8 cellular contexts compared by ENCODE assay signal in the genomic region with DNA sequence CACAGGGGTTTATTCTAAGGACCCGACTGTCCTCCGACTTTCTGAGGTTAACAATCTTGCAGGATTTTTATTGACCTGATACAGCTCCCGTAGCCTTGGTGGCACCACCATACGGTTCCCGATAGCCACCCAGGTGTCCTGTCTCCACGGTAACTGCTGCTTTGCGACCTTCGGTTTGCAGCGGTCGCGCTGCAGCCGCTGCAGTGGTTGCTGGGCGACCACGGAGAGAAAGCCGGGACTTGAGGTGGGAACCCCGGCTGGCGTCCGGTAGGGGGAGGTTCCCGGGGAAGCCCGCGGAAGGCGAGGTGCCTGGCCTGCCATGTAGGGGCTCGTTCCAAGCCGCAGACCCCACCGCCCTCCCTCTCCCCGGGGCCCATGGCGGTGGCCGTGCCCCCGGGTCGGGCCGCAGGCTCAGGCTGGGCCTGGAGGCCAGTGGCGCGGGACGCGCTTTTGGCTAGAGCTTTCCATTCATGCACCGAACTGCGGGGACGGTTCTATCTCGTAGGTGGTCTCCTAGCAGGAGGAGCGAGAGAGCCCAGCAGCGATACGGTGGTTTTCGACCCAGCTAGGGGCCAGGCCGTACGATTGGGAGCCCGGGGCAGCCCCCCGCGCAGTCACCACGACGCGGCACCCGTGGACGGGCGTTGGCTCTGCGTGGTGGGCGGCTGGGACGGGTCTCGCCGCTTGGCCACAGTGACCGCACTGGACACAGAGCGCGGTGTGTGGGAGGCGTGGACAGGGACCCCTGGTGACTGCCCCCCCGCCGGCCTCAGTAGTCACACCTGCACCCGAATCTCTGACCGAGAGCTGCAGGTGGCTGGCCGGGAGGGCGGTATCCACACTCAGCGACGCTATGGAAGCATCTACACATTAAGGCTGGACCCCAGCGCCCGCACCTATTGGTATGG. TPM values are rescaled to one million over a fixed set of nuclear protein-coding genes. Genes with fewer than 3 reads are reported as not detected.
DNase-seq lines count a peak whose midpoint lies in the region; ATAC-seq and TF ChIP-seq lines count a peak whose summit lies in the region.

A gene with protein sequence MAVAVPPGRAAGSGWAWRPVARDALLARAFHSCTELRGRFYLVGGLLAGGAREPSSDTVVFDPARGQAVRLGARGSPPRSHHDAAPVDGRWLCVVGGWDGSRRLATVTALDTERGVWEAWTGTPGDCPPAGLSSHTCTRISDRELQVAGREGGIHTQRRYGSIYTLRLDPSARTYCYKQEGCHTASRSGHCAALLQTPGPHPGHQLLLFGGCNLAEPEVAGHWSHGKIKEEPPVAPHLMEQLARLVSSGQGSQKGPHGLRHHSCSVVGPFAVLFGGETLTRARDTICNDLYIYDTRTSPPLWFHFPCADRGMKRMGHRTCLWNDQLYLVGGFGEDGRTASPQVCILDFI (plus strand): TSS at position 201 of the 908 bp plus-strand sequence. CDS start 175 bp downstream, at position 376.

- peak; percentile 68 for ATAC-seq in HG03139 (IDR thresholded peaks at IDR 0.05; ENCODE audit: unreplicated experiment)
- ATAC-seq in naive thymus-derived CD8-positive, alpha-beta T cell, result peak; percentile 71 to 78

- POLR2A ChIA-PET in naive thymus-derived CD8-positive, alpha-beta T cell (lab: Charles Lee), result interaction anchor here (0.6 to 8.7 kb wide), 23 partner anchors 14 to 330 kb away, joined by 3 to 119 read pairs (median 4); a partner anchor contains a TSS

- intact Hi-C loops in activated T-helper 2 cell treated with anti-CD3 and anti-CD28 coated beads, Interferon-gamma antibody, Interleukin-2, Interleukin-4, amounts not matched to agents 10 μg/mL and 5 μg/mL and 100 μg/mL, durations not matched to agents 14 hours and 24 hours and 36 hours (cut with micrococcal nuclease), result loop anchor here (1.0 to 10.0 kb wide), 2 partner anchors 55 to 264 kb away; a partner anchor contains a TSS

- TF ChIP-seq POLR2A in GM18951 (IDR thresholded peaks at IDR 0.05; ENCODE audit: extremely low read depth, insufficient read depth, insufficient read length), result peak; percentile 47

- DNase-seq in AG08395 (ENCODE audit: low spot score) (peak; percentile 86), NCI-H774 (lab: John Stamatoyannopoulos, UW) (peak; percentile 87), fibroblast of mammary gland (ENCODE audit: low read depth) (peak; percentile 66)
- DNase-seq in activated T-helper 2 cell treated with anti-CD3 and anti-CD28 coated beads, Interferon-gamma antibody, Interleukin-2, Interleukin-4, amounts not matched to agents 10 μg/mL and 5 μg/mL and 100 μg/mL, durations not matched to agents 14 hours and 24 hours and 36 hours (ENCODE audit: low spot score), result peak; percentile 63
- DNase-seq in naive thymus-derived CD8-positive, alpha-beta T cell, result peak; percentile 33 to 79 (median 60)

- no peaks in the 10 kb centered on the region for H3K27me3 Mint-ChIP-seq in activated T-helper 2 cell treated with anti-CD3 and anti-CD28 coated beads, Interferon-gamma antibody, Interleukin-2, Interleukin-4, amounts not matched to agents 10 μg/mL and 5 μg/mL and 100 μg/mL, durations not matched to agents 14 hours and 24 hours and 36 hours (ENCODE audit: low read depth)
- H3K27me3 Mint-ChIP-seq in naive thymus-derived CD8-positive, alpha-beta T cell, result peaks cover 0 to 4% (median 0%) of the 10 kb centered on the region in 5 donors
- no peaks in the 10 kb centered on the region for H3K27me3 Mint-ChIP-seq in stimulated activated naive CD8-positive, alpha-beta T cell treated with anti-CD3 and anti-CD28 coated beads, Interleukin-15, Interleukin-2, amounts not matched to agents 100 ng/mL and 50 ng/mL, for 24 hours

- no peaks in the 10 kb centered on the region for H3K9me3 Mint-ChIP-seq in activated T-helper 2 cell treated with anti-CD3 and anti-CD28 coated beads, Interferon-gamma antibody, Interleukin-2, Interleukin-4, amounts not matched to agents 10 μg/mL and 5 μg/mL and 100 μg/mL, durations not matched to agents 14 hours and 24 hours and 36 hours
- peaks cover 0 to 5% (median 0%) of the 10 kb centered on the region in 9 donors for H3K9me3 Mint-ChIP-seq in naive thymus-derived CD8-positive, alpha-beta T cell
- no peaks in the 10 kb centered on the region for H3K9me3 Mint-ChIP-seq in stimulated activated naive CD8-positive, alpha-beta T cell treated with anti-CD3 and anti-CD28 coated beads, Interleukin-15, Interleukin-2, amounts not matched to agents 100 ng/mL and 50 ng/mL, for 24 hours

- H3K4me3 Mint-ChIP-seq in activated T-helper 2 cell treated with anti-CD3 and anti-CD28 coated beads, Interferon-gamma antibody, Interleukin-2, Interleukin-4, amounts not matched to agents 10 μg/mL and 5 μg/mL and 100 μg/mL, durations not matched to agents 14 hours and 24 hours and 36 hours (ENCODE audit: low read depth), result peak within 1 kb of the TSS; percentile 78
- H3K4me3 Mint-ChIP-seq in naive thymus-derived CD8-positive, alpha-beta T cell, result peak within 1 kb of the TSS; percentile 83 to 96 (median 92)
- peak within 1 kb of the TSS; percentile 81 for H3K4me3 Mint-ChIP-seq in stimulated activated naive CD8-positive, alpha-beta T cell treated with anti-CD3 and anti-CD28 coated beads, Interleukin-15, Interleukin-2, amounts not matched to agents 100 ng/mL and 50 ng/mL, for 24 hours

- no peak for TF ChIP-seq CTCF in fibroblast of mammary gland (conservative IDR thresholded peaks at IDR 0.05; ENCODE audit: control insufficient read depth, insufficient read depth, low read depth, low read length)

- H3K36me3 Mint-ChIP-seq in activated T-helper 2 cell treated with anti-CD3 and anti-CD28 coated beads, Interferon-gamma antibody, Interleukin-2, Interleukin-4, amounts not matched to agents 10 μg/mL and 5 μg/mL and 100 μg/mL, durations not matched to agents 14 hours and 24 hours and 36 hours (ENCODE audit: low read depth), result peaks cover 29% of the 10 kb centered on the region
- H3K36me3 Mint-ChIP-seq in naive thymus-derived CD8-positive, alpha-beta T cell, result peaks cover 0 to 35% (median 0%) of the 10 kb centered on the region in 3 donors
- peaks cover 22% of the 10 kb centered on the region for H3K36me3 Mint-ChIP-seq in stimulated activated naive CD8-positive, alpha-beta T cell treated with anti-CD3 and anti-CD28 coated beads, Interleukin-15, Interleukin-2, amounts not matched to agents 100 ng/mL and 50 ng/mL, for 24 hours (ENCODE audit: low read depth)

- in situ Hi-C loops in GM18951 (cut with MboI; ENCODE audit: low sequenced_read_pairs, unreplicated experiment), result no loop called here

- peak within 1 kb of the TSS; percentile 84 for H3K27ac Mint-ChIP-seq in activated T-helper 2 cell treated with anti-CD3 and anti-CD28 coated beads, Interferon-gamma antibody, Interleukin-2, Interleukin-4, amounts not matched to agents 10 μg/mL and 5 μg/mL and 100 μg/mL, durations not matched to agents 14 hours and 24 hours and 36 hours
- peak within 1 kb of the TSS; percentile 83 to 100 (median 88) for H3K27ac Mint-ChIP-seq in naive thymus-derived CD8-positive, alpha-beta T cell
- H3K27ac Mint-ChIP-seq in stimulated activated naive CD8-positive, alpha-beta T cell treated with anti-CD3 and anti-CD28 coated beads, Interleukin-15, Interleukin-2, amounts not matched to agents 100 ng/mL and 50 ng/mL, for 24 hours, result peak within 1 kb of the TSS; percentile 86

- peaks cover 36% of the 10 kb centered on the region for H3K4me1 Mint-ChIP-seq in activated T-helper 2 cell treated with anti-CD3 and anti-CD28 coated beads, Interferon-gamma antibody, Interleukin-2, Interleukin-4, amounts not matched to agents 10 μg/mL and 5 μg/mL and 100 μg/mL, durations not matched to agents 14 hours and 24 hours and 36 hours (ENCODE audit: low read depth)
- H3K4me1 Mint-ChIP-seq in naive thymus-derived CD8-positive, alpha-beta T cell, result peaks cover 16 to 29% (median 25%) of the 10 kb centered on the region in 4 donors
- peaks cover 57% of the 10 kb centered on the region for H3K4me1 Mint-ChIP-seq in stimulated activated naive CD8-positive, alpha-beta T cell treated with anti-CD3 and anti-CD28 coated beads, Interleukin-15, Interleukin-2, amounts not matched to agents 100 ng/mL and 50 ng/mL, for 24 hours (ENCODE audit: low read depth)

- peak within 1 kb of the TSS; percentile 50 for H3K4me3 ChIP-seq in fibroblast of mammary gland (ENCODE audit: control insufficient read depth, low read depth, low read length)

RNA-seq across cellular contexts. Expression of the gene that starts here (rescaled TPM):
- total RNA-seq in activated T-helper 2 cell treated with anti-CD3 and anti-CD28 coated beads, Interferon-gamma antibody, Interleukin-2, Interleukin-4, amounts not matched to agents 10 μg/mL and 5 μg/mL and 100 μg/mL, durations not matched to agents 14 hours and 24 hours and 36 hours, result not detected in 2 replicates
- total RNA-seq in naive thymus-derived CD8-positive, alpha-beta T cell, result under 1 TPM; 0.60 to 0.96 TPM
- 1 to 10 TPM in 1 of 3 donors, under 1 TPM in 2; 0.30 to 1.5 (median 0.62) TPM for polyA plus RNA-seq in naive thymus-derived CD8-positive, alpha-beta T cell

Comparison
In these comparisons a context has a peak if more than half of its experiments do, and no peak if none do; other contexts are left out.
1. Peak in every context shown above with its lines: DNase-seq, ATAC-seq and H3K4me3 ChIP-seq.
2. Peak in DNase-seq in activated T-helper 2 cell treated with anti-CD3 and anti-CD28 coated beads, Interferon-gamma antibody, Interleukin-2, Interleukin-4, amounts not matched to agents 10 μg/mL and 5 μg/mL and 100 μg/mL, durations not matched to agents 14 hours and 24 hours and 36 hours; RNA of the gene not detected or under 1 TPM.